1 cellular context compared by ENCODE assay signal in genomic region chr1:234599617-234600417, GRCh38.
TF ChIP-seq lines count a peak whose summit lies in the region.

No MANE protein-coding gene starts in this region.

TF ChIP-seq in HepG2, 621 proteins besides CTCF, POLR2A, EP300 and RAD21 (continued from another document and continues in another):
- peak; percentile 48; the same call in 1 of the 2 replicates for TF ChIP-seq ZNF704 (CRISPR knock-in tag; IDR thresholded peaks at IDR 0.05; ENCODE audit: borderline replicate concordance)
- no peak for TF ChIP-seq HDAC6 (IDR thresholded peaks at IDR 0.05; ENCODE audit: low read depth, low read length)
- TF ChIP-seq ZNF605 (CRISPR knock-in tag; IDR thresholded peaks at IDR 0.05), result peak; percentile 84
- peak; percentile 76 for TF ChIP-seq KAT8 (CRISPR knock-in tag; IDR thresholded peaks at IDR 0.05)
- peak; percentile 95 for TF ChIP-seq AGO1 (IDR thresholded peaks at IDR 0.05; ENCODE audit: low read depth, low read length, poor library complexity, severe bottlenecking)
- TF ChIP-seq ZNF207 (IDR thresholded peaks at IDR 0.05; ENCODE audit: borderline replicate concordance), result no peak
- TF ChIP-seq ZNF451 (CRISPR knock-in tag; IDR thresholded peaks at IDR 0.05), result peak; percentile 83; the same call in 1 of the 2 replicates
- peak; percentile 97 for TF ChIP-seq SALL1 (CRISPR knock-in tag; IDR thresholded peaks at IDR 0.05)
- 0 out of 2 replicates have a peak, but pooled peaks have one; percentile 58 for TF ChIP-seq MBNL3 (CRISPR knock-in tag; conservative IDR thresholded peaks at IDR 0.05)
- TF ChIP-seq ZBTB20 (CRISPR knock-in tag; IDR thresholded peaks at IDR 0.05; ENCODE audit: borderline replicate concordance, low read depth), result peak; percentile 60; the same call in 1 of the 2 replicates
- no peak for TF ChIP-seq ADNP (CRISPR knock-in tag; IDR thresholded peaks at IDR 0.05)
- no peak for TF ChIP-seq NFE2L2 (IDR thresholded peaks at IDR 0.05; ENCODE audit: low read length)
- TF ChIP-seq ATF3 (CRISPR knock-in tag; IDR thresholded peaks at IDR 0.05), result no peak; the same call in 1 of the 2 replicates
- no peak for TF ChIP-seq ARNT (IDR thresholded peaks at IDR 0.05)
- TF ChIP-seq ZNF260 (CRISPR knock-in tag; IDR thresholded peaks at IDR 0.05; ENCODE audit: borderline replicate concordance, low read depth), result no peak
- TF ChIP-seq ZBTB33 (CRISPR knock-in tag; IDR thresholded peaks at IDR 0.05), result 0 out of 2 replicates have a peak, but pooled peaks have one; percentile 38
- no peak for TF ChIP-seq ATRX (CRISPR knock-in tag; IDR thresholded peaks at IDR 0.05; ENCODE audit: borderline replicate concordance)
- TF ChIP-seq GATAD2A (CRISPR knock-in tag; IDR thresholded peaks at IDR 0.05), result no peak; the same call in 1 of the 2 replicates
- no peak for TF ChIP-seq TCF12 (IDR thresholded peaks at IDR 0.05)
- TF ChIP-seq TCF12 (CRISPR knock-in tag; IDR thresholded peaks at IDR 0.05), result no peak
- no peak for TF ChIP-seq USF2 (IDR thresholded peaks at IDR 0.05; ENCODE audit: low read depth, low read length)
- no peak; the same call in 1 of the 2 replicates for TF ChIP-seq USF2 (CRISPR knock-in tag; IDR thresholded peaks at IDR 0.05; ENCODE audit: borderline replicate concordance)
- peak; percentile 82 for TF ChIP-seq ZNF564 (CRISPR knock-in tag; IDR thresholded peaks at IDR 0.05)
- TF ChIP-seq ZNF678 (CRISPR knock-in tag; IDR thresholded peaks at IDR 0.05), result peak; percentile 92
- no peak for TF ChIP-seq ZNF460 (CRISPR knock-in tag; IDR thresholded peaks at IDR 0.05; ENCODE audit: borderline replicate concordance)
- no peak for TF ChIP-seq PCBP1 (IDR thresholded peaks at IDR 0.05; ENCODE audit: borderline replicate concordance, low read depth, low read length)
- peak; percentile 59; the same call in 1 of the 2 replicates for TF ChIP-seq ZNF740 (CRISPR knock-in tag; IDR thresholded peaks at IDR 0.05)
- TF ChIP-seq HOXA3 (CRISPR knock-in tag; IDR thresholded peaks at IDR 0.05), result peak; percentile 72
- peak; percentile 60 for TF ChIP-seq DRAP1 (CRISPR knock-in tag; IDR thresholded peaks at IDR 0.05)
- TF ChIP-seq PTBP1 (IDR thresholded peaks at IDR 0.05; ENCODE audit: low read depth, low read length, poor library complexity, severe bottlenecking), result no peak
- TF ChIP-seq ZNF550 (CRISPR knock-in tag; IDR thresholded peaks at IDR 0.05; ENCODE audit: borderline replicate concordance), result no peak
- no peak for TF ChIP-seq EHMT2 (IDR thresholded peaks at IDR 0.05; ENCODE audit: borderline replicate concordance, low read depth, low read length)
- TF ChIP-seq HMGXB3 (CRISPR knock-in tag; IDR thresholded peaks at IDR 0.05; ENCODE audit: borderline replicate concordance), result peak; percentile 16; the same call in 1 of the 2 replicates
- TF ChIP-seq GPN1 (CRISPR knock-in tag; IDR thresholded peaks at IDR 0.05; ENCODE audit: borderline replicate concordance), result no peak
- no peak for TF ChIP-seq ZNF549 (CRISPR knock-in tag; IDR thresholded peaks at IDR 0.05)
- TF ChIP-seq ZBTB26 (CRISPR knock-in tag; IDR thresholded peaks at IDR 0.05; ENCODE audit: borderline replicate concordance), result peak; percentile 72; the same call in 1 of the 2 replicates
- TF ChIP-seq TBX3 (IDR thresholded peaks at IDR 0.05; ENCODE audit: borderline replicate concordance), result no peak
- TF ChIP-seq RBAK (CRISPR knock-in tag; IDR thresholded peaks at IDR 0.05), result no peak
- TF ChIP-seq HES4 (CRISPR knock-in tag; IDR thresholded peaks at IDR 0.05; ENCODE audit: borderline replicate concordance), result peak; percentile 65; the same call in 1 of the 2 replicates
- TF ChIP-seq POGZ (CRISPR knock-in tag; IDR thresholded peaks at IDR 0.05), result peak; percentile 43; the same call in 1 of the 2 replicates
- TF ChIP-seq KDM4B (CRISPR knock-in tag; IDR thresholded peaks at IDR 0.05), result no peak
- TF ChIP-seq ZNF780A (CRISPR knock-in tag; IDR thresholded peaks at IDR 0.05), result no peak
- 0 out of 2 replicates have a peak, but pooled peaks have one; percentile 56 for TF ChIP-seq ZSCAN9 (CRISPR knock-in tag; IDR thresholded peaks at IDR 0.05; ENCODE audit: borderline replicate concordance)
- TF ChIP-seq TBL1XR1 (IDR thresholded peaks at IDR 0.05; ENCODE audit: borderline replicate concordance, low read length, partially characterized antibody), result peak; percentile 15
- no peak for TF ChIP-seq NFYB (CRISPR knock-in tag; IDR thresholded peaks at IDR 0.05)
- no peak for TF ChIP-seq CENPBD1 (CRISPR knock-in tag; IDR thresholded peaks at IDR 0.05; ENCODE audit: borderline replicate concordance, low read depth)
- TF ChIP-seq CEBPG (CRISPR knock-in tag; IDR thresholded peaks at IDR 0.05), result peak; percentile 16; the same call in 1 of the 2 replicates
- peak; percentile 78; the same call in 1 of the 2 replicates for TF ChIP-seq HNRNPL (IDR thresholded peaks at IDR 0.05; ENCODE audit: low read depth, low read length)
- TF ChIP-seq ZNF101 (CRISPR knock-in tag; IDR thresholded peaks at IDR 0.05; ENCODE audit: borderline replicate concordance, low read depth), result 0 out of 2 replicates have a peak, but pooled peaks have one; percentile 53
- no peak for TF ChIP-seq ZNF136 (CRISPR knock-in tag; IDR thresholded peaks at IDR 0.05; ENCODE audit: low read depth)
- TF ChIP-seq PAF1 (CRISPR knock-in tag; IDR thresholded peaks at IDR 0.05), result no peak
- TF ChIP-seq MLX (CRISPR knock-in tag; IDR thresholded peaks at IDR 0.05), result peak; percentile 42; the same call in 1 of the 2 replicates
- TF ChIP-seq ZSCAN30 (CRISPR knock-in tag; IDR thresholded peaks at IDR 0.05), result no peak
- TF ChIP-seq HNF1B (CRISPR knock-in tag; IDR thresholded peaks at IDR 0.05), result no peak
- peak; percentile 61; the same call in 1 of the 2 replicates for TF ChIP-seq ZNF205 (CRISPR knock-in tag; IDR thresholded peaks at IDR 0.05)
- TF ChIP-seq KLF16 (CRISPR knock-in tag; IDR thresholded peaks at IDR 0.05), result peak in 1 of 2 experiments; percentile 85; a peak in 2 of 4 replicates
